In the genomic region with DNA sequence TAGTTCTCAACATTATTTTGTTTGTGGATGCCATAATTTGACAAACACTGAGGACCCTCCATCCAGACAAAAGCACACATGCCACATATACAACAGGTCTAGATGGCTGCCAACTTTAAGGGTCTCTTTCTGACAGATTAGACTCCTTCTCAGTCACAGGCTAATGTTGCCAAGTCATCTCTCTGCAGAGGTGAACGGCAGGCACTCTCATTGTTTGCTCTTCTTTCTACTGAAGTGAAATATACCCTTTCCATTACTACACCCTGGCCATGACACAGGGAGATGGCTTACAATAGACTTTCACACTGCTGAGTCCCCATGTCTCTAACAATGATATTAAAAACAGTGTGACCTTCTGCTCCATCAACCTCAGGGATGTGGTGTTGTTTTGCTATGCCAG, we compare ENCODE assay signal across 32 cellular contexts. TPM values are rescaled to one million over a fixed set of nuclear protein-coding genes. Genes with fewer than 3 reads are reported as not detected.
DNase-seq lines count a peak whose midpoint lies in the region; ATAC-seq, FAIRE-seq and TF ChIP-seq lines count a peak whose summit lies in the region.
"Had no signal": no experiment of that assay in that cellular context is flagged by ENCODE, and none has a peak within 500 bp of the region (broad histone marks: within the 10 kb centered on the region; RNA-seq: fewer than 3 reads in every experiment).

No MANE protein-coding gene starts in this region.

- H3K14ac ChIP-seq in H1 (ENCODE audit: insufficient read length), result no peak overlapping the region

- no peaks in the 10 kb centered on the region for H3K9me3 Mint-ChIP-seq in stimulated activated effector memory CD8-positive, alpha-beta T cell treated with anti-CD3 and anti-CD28 coated beads, Interleukin-12 subunit alpha, Interleukin-12 subunit beta, amount 100 ng/mL, for 72 hours
- H3K9me3 Mint-ChIP-seq: GM23338, HFFc6, nephron progenitor cell had no signal

- no peak overlapping the region for H4K8ac ChIP-seq in H1 (ENCODE audit: extremely low read depth, insufficient read depth, low read length)

- no peak overlapping the region for H2AK5ac ChIP-seq in H1 (ENCODE audit: low read depth, low read length)

- no peaks in the 10 kb centered on the region for H3K4me1 Mint-ChIP-seq in stimulated activated effector memory CD8-positive, alpha-beta T cell treated with anti-CD3 and anti-CD28 coated beads, Interleukin-12 subunit alpha, Interleukin-12 subunit beta, amount 100 ng/mL, for 72 hours

- 95% methylated on average over 1 of the region's 1 CpG; no CpG with 5 or more reads in 1 of the 2 experiments for WGBS in H1 (ENCODE audit: extremely low coverage in 1 of 2, insufficient coverage in 1 of 2, insufficient read length in 1 of 2, insufficient replicate concordance in 2 of 2, low coverage in 1 of 2, low lambda C conversion rate in 2 of 2, missing lambda C conversion rate in 1 of 2), 2 experiments
- 40% methylated on average over 1 of the region's 1 CpG for WGBS in esophagus muscularis mucosa

- no peaks in the 10 kb centered on the region for H3K79me1 ChIP-seq in H1 (ENCODE audit: low read depth, low read length)

- no peak overlapping the region for H3K27ac ChIP-seq in H1 (ENCODE audit: low read depth, low read length)
- no peak overlapping the region for H3K27ac ChIP-seq in esophagus muscularis mucosa (replicated peaks in 1 of 4)
- H3K27ac ChIP-seq: brain microvascular endothelial cell, C4-2B, esophagus squamous epithelium, foreskin keratinocyte, heart right ventricle, HL-60, left ventricle myocardium inferior, ovary, SJCRH30, WERI-Rb-1 had no signal

- intact Hi-C loops in esophagus muscularis mucosa (cut with DNase I), result no loop called here

- H3K9me3 ChIP-seq in H1 (ENCODE audit: insufficient read depth in 2 of 2, low read depth in 1 of 2, low read length in 1 of 2) (no peaks in the 10 kb centered on the region), esophagus muscularis mucosa (no peaks in the 10 kb centered on the region)
- H3K9me3 ChIP-seq: esophagus squamous epithelium, heart right ventricle, left ventricle myocardium inferior, ovary, SJCRH30 had no signal

- no peak overlapping the region for H3K4me2 ChIP-seq in H1 (ENCODE audit: insufficient read depth in 1 of 2, low read depth in 2 of 2, low read length in 2 of 2)

- no peak overlapping the region for H2BK120ac ChIP-seq in H1 (replicated peaks; ENCODE audit: low read depth, low read length)

- TF ChIP-seq CTCF in H1 (IDR thresholded peaks at IDR 0.05; ENCODE audit: control extremely low read depth in 1 of 3, insufficient read depth in 1 of 3, low read depth in 1 of 3, low read length in 3 of 3), result no peak
- TF ChIP-seq CTCF in esophagus muscularis mucosa (IDR thresholded peaks at IDR 0.05), result no peak

- peaks cover 2 to 13% (median 6%) of the 10 kb centered on the region in 4 experiments; a peak in 5 of 7 replicates for H3K4me1 ChIP-seq in H1 (replicated peaks in 1 of 4; ENCODE audit: control insufficient read depth in 3 of 4, insufficient read depth in 4 of 4, low read length in 3 of 4)
- H3K4me1 ChIP-seq in esophagus muscularis mucosa, result peaks cover 0 to 8% (median 2%) of the 10 kb centered on the region in 4 donors
- H3K4me1 ChIP-seq: esophagus squamous epithelium, foreskin keratinocyte, heart right ventricle, left ventricle myocardium inferior, SJCRH30 had no signal

- no peak overlapping the region for H3K4ac ChIP-seq in H1 (replicated peaks; ENCODE audit: insufficient read length, low read depth, low read length)

- H2AFZ ChIP-seq in H1 (ENCODE audit: low read length), result peak overlapping the region; percentile 77
- H2AFZ ChIP-seq: GM23338 had no signal

- no peak overlapping the region for H2BK15ac ChIP-seq in H1 (ENCODE audit: low read length)

- no peak overlapping the region for H3K23ac ChIP-seq in H1 (ENCODE audit: insufficient read length)

- H3K36me3 ChIP-seq in H1 (ENCODE audit: control insufficient read depth in 2 of 4, insufficient read depth in 4 of 4, low read length in 3 of 4), result no peaks in the 10 kb centered on the region
- no peaks in the 10 kb centered on the region for H3K36me3 ChIP-seq in esophagus muscularis mucosa
- H3K36me3 ChIP-seq: brain microvascular endothelial cell, esophagus squamous epithelium, heart right ventricle, left ventricle myocardium inferior, ovary, SJCRH30, WERI-Rb-1 had no signal

- no peak overlapping the region for H4K5ac ChIP-seq in H1 (ENCODE audit: insufficient read length, low read depth, low read length)

- no peak for FAIRE-seq in H1 (lab: Jason Lieb, UNC)
- FAIRE-seq: endometrium, keratinocyte had no signal

- H3K4me3 ChIP-seq in H1 (ENCODE audit: extremely low read depth in 1 of 4, insufficient read depth in 2 of 4, low read depth in 3 of 4, low read length in 4 of 4), result no peak overlapping the region
- no peak overlapping the region for H3K4me3 ChIP-seq in esophagus muscularis mucosa
- H3K4me3 ChIP-seq: esophagus squamous epithelium, GM23338, heart right ventricle, left ventricle myocardium inferior, ovary, SJCRH30 had no signal

- H3K18ac ChIP-seq in H1 (ENCODE audit: extremely low read depth, low read length), result peak overlapping the region; percentile 5; the same call in 1 of the 2 replicates

- CTCF ChIA-PET in H1 (lab: Charles Lee; ENCODE audit: partially characterized antibody), result no interaction called here

- no peak for TF ChIP-seq EP300 in H1 (IDR thresholded peaks at IDR 0.05; ENCODE audit: borderline replicate concordance in 1 of 2, low read depth in 2 of 2, low read length in 2 of 2)
- no peak for TF ChIP-seq EP300 in esophagus muscularis mucosa (IDR thresholded peaks at IDR 0.05)

- no peak overlapping the region for H2BK12ac ChIP-seq in H1 (ENCODE audit: low read depth, low read length)

- H3K79me2 ChIP-seq in H1 (ENCODE audit: control insufficient read depth in 1 of 2, insufficient read depth in 2 of 2, low read length in 2 of 2), result no peaks in the 10 kb centered on the region

- no peak overlapping the region for H3K4me3 Mint-ChIP-seq in stimulated activated effector memory CD8-positive, alpha-beta T cell treated with anti-CD3 and anti-CD28 coated beads, Interleukin-12 subunit alpha, Interleukin-12 subunit beta, amount 100 ng/mL, for 72 hours
- H3K4me3 Mint-ChIP-seq: activated CD8-positive, alpha-beta T cell treated with anti-CD3 and anti-CD28 coated beads, Interleukin-2, amount 10 ng/mL, durations not matched to agents 7 days and 5 days; GM23338; HFFc6; nephron progenitor cell had no signal

- ATAC-seq in GM18517 (IDR thresholded peaks at IDR 0.05; ENCODE audit: unreplicated experiment), result no peak
- ATAC-seq in stimulated activated effector memory CD8-positive, alpha-beta T cell treated with anti-CD3 and anti-CD28 coated beads, Interleukin-12 subunit alpha, Interleukin-12 subunit beta, amount 100 ng/mL, for 72 hours, result no peak
- ATAC-seq: activated CD8-positive, alpha-beta T cell treated with anti-CD3 and anti-CD28 coated beads, Interleukin-2, amount 10 ng/mL, durations not matched to agents 7 days and 5 days; foreskin keratinocyte; GM23338; heart right ventricle; Panc1 had no signal

- TF ChIP-seq POLR2A in H1 (IDR thresholded peaks at IDR 0.05; ENCODE audit: control extremely low read depth in 1 of 2, low read depth in 2 of 2, low read length in 2 of 2) (no peak), esophagus muscularis mucosa (IDR thresholded peaks at IDR 0.05; ENCODE audit: low read depth) (no peak)

- no peak overlapping the region for H3K27ac Mint-ChIP-seq in stimulated activated effector memory CD8-positive, alpha-beta T cell treated with anti-CD3 and anti-CD28 coated beads, Interleukin-12 subunit alpha, Interleukin-12 subunit beta, amount 100 ng/mL, for 72 hours
- H3K27ac Mint-ChIP-seq: activated CD8-positive, alpha-beta T cell treated with anti-CD3 and anti-CD28 coated beads, Interleukin-2, amount 10 ng/mL, durations not matched to agents 7 days and 5 days; GM23338; HFFc6; nephron progenitor cell had no signal

- H2BK5ac ChIP-seq in H1 (ENCODE audit: low read depth, low read length), result no peak overlapping the region

- no peaks in the 10 kb centered on the region for H3K27me3 ChIP-seq in H1 (replicated peaks in 1 of 4; ENCODE audit: control insufficient read depth in 3 of 4, extremely low read depth in 1 of 4, insufficient read depth in 3 of 4, low read length in 3 of 4)
- H3K27me3 ChIP-seq in esophagus muscularis mucosa, result no peaks in the 10 kb centered on the region
- H3K27me3 ChIP-seq: brain microvascular endothelial cell, esophagus squamous epithelium, foreskin keratinocyte, heart right ventricle, ovary, SJCRH30 had no signal

- H3K9ac ChIP-seq in H1 (replicated peaks in 1 of 4; ENCODE audit: extremely low read depth in 1 of 4, low read depth in 3 of 4, low read length in 3 of 4), result peak overlapping the region in 1 of 4 experiments; percentile 34; a peak in 1 of 7 replicates

- H4K20me1 ChIP-seq in H1 (replicated peaks in 1 of 2; ENCODE audit: control insufficient read depth in 1 of 2, insufficient read depth in 2 of 2, low read length in 2 of 2), result no peaks in the 10 kb centered on the region

- H3K56ac ChIP-seq in H1 (replicated peaks; ENCODE audit: insufficient read length, low read depth, low read length), result no peak overlapping the region

- H3K36me3 Mint-ChIP-seq in stimulated activated effector memory CD8-positive, alpha-beta T cell treated with anti-CD3 and anti-CD28 coated beads, Interleukin-12 subunit alpha, Interleukin-12 subunit beta, amount 100 ng/mL, for 72 hours, result no peaks in the 10 kb centered on the region

- TF ChIP-seq RAD21 in H1 (IDR thresholded peaks at IDR 0.05 in 1 of 2, conservative IDR thresholded peaks at IDR 0.05 in 1 of 2; ENCODE audit: low read depth in 2 of 2, low read length in 2 of 2), result no peak

- H3K23me2 ChIP-seq in H1 (ENCODE audit: low read depth, low read length), result no peaks in the 10 kb centered on the region

- H2BK20ac ChIP-seq in H1 (ENCODE audit: low read length), result no peak overlapping the region

- DNase-seq in NCI-H2107 treated with DMSO at 0.1 percent for 48 hours (lab: John Stamatoyannopoulos, UW; ENCODE audit: unreplicated experiment) (peak; percentile 48), NCI-H2107 (lab: John Stamatoyannopoulos, UW) (no peak), NCI-H1105 (lab: John Stamatoyannopoulos, UW) (peak; percentile 4), NCI-H345 treated with DMSO at 0.1 percent for 48 hours (lab: John Stamatoyannopoulos, UW; ENCODE audit: unreplicated experiment) (peak; percentile 28), H1 (ENCODE audit: low read depth in 1 of 2, low spot score in 2 of 2) (no peak), esophagus muscularis mucosa (ENCODE audit: extremely low spot score) (no peak)
- no peak for DNase-seq in stimulated activated effector memory CD8-positive, alpha-beta T cell treated with anti-CD3 and anti-CD28 coated beads, Interleukin-12 subunit alpha, Interleukin-12 subunit beta, amount 100 ng/mL, for 72 hours (ENCODE audit: low spot score in 2 of 2)
- DNase-seq: activated CD4-positive, alpha-beta T cell treated with anti-CD3 and anti-CD28 coated beads for 4 hours; activated CD8-positive, alpha-beta T cell treated with anti-CD3 and anti-CD28 coated beads, Interleukin-2, amount 10 ng/mL, durations not matched to agents 7 days and 5 days; activated naive CD4-positive, alpha-beta T cell treated with anti-CD3 and anti-CD28 coated beads, Interleukin-2, amount 50 U/mL, for 16 hours; brain microvascular endothelial cell; cerebellar nuclear complex; COR-L47; esophagus squamous epithelium; foreskin keratinocyte; heart right ventricle; HFFc6; left ventricle myocardium inferior; mesenchymal stem cell; NCI-H1930; nephron progenitor cell; ovary; SJCRH30; stimulated activated naive CD4-positive, alpha-beta T cell treated with Interleukin-2 at 50 U/mL for 16 hours; WERI-Rb-1 had no signal

- POLR2A ChIA-PET in H1 (lab: Charles Lee; ENCODE audit: partially characterized antibody), result interaction anchor here (1.0 kb wide), 1 partner anchor 10 kb away, joined by 3 read pairs; no protein-coding TSS in a partner anchor

- no peak overlapping the region for H4K91ac ChIP-seq in H1 (replicated peaks; ENCODE audit: insufficient read length, low read length)

RNA-seq across cellular contexts. Expression of a gene that starts 47.5 kb away (rescaled TPM):
- 38.9 and 39.5 TPM in 2 replicates for total RNA-seq in H1 (2021; fragmentation: NEBNext Ultra II Directional; extraction: Animal tissue kit (Norgen Biotek cat#: 25700))
- polyA plus RNA-seq in H1 (2011; rRNA removed), result 9.0 and 9.8 TPM in 2 replicates
- polyA plus RNA-seq in H1 (2011; cell fraction: cytosol; rRNA removed), result 19.3 TPM
- 18.0 TPM for polyA plus RNA-seq in H1 (2011; cell fraction: nucleus; rRNA removed)
- 25.3 to 40.4 TPM (median 29.6 TPM) in 4 replicates for polyA plus RNA-seq in H1 (2012, experiment 1 of 2)
- 3.4 TPM for polyA plus RNA-seq in H1 (2012, experiment 2 of 2)
- polyA plus RNA-seq in H1 (2013, experiment 1 of 2), result 27.2 TPM
- polyA plus RNA-seq in H1 (2013, experiment 2 of 2), result 25.5 TPM
- 27.7 and 39.9 TPM in 2 replicates for polyA minus RNA-seq in H1 (2011; rRNA and poly(A)+ RNA removed)
- polyA minus RNA-seq in H1 (2011; cell fraction: cytosol; rRNA and poly(A)+ RNA removed), result 18.5 TPM
- 44.7 TPM for polyA minus RNA-seq in H1 (2011; cell fraction: nucleus; rRNA and poly(A)+ RNA removed)
- 10 to 100 TPM; 22.2 to 27.8 (median 24.9) TPM for total RNA-seq in esophagus muscularis mucosa

Comparison
In these comparisons a context has a peak if more than half of its experiments do, and no peak if none do; other contexts are left out.
1. DNase-seq: peak in NCI-H2107 treated with DMSO at 0.1 percent for 48 hours (single experiment), NCI-H1105 (single experiment) and NCI-H345 treated with DMSO at 0.1 percent for 48 hours (single experiment); none in NCI-H2107 (single experiment), H1 (0 of 2), stimulated activated effector memory CD8-positive, alpha-beta T cell treated with anti-CD3 and anti-CD28 coated beads, Interleukin-12 subunit alpha, Interleukin-12 subunit beta, amount 100 ng/mL, for 72 hours (0 of 2) and esophagus muscularis mucosa (single experiment).